In the genomic region with DNA sequence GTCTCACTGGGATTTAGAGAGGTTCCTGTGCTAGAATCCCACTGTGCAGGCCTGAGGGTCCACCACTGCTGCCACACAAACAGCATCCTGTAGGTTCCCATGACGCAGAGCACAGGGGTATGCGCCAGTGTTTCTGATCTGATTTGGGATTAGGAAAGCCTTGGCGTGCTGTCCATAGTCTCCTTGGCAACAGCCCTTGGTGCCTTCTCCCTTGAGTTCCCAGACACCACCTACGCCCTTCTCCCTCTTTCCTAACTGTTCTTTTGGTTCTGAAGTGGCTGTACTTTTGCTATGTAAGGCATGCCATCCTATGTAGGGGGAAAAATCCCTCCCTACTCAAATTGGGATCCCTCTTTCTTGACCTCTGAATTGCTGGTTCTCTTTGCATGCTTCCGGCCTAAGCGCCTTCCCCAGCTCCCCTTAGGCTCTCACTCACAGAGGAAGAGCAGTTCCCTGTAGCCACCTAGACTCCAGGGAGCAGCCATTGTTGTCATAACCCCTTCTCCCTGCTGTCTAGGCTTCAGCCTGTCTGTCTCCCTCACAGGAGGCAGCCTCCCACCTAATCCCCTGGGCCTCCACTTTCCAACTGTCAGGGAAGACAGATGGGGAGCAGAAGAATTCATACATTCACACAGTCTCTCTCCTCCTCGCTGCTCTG, we compare ENCODE assay signal across 1 cellular context.
TF ChIP-seq lines count a peak whose summit lies in the region.

No MANE protein-coding gene starts in this region.

TF ChIP-seq in H1, 55 proteins besides CTCF, POLR2A, EP300 and RAD21 (continued from another document):
- TF ChIP-seq, protein P1, sequence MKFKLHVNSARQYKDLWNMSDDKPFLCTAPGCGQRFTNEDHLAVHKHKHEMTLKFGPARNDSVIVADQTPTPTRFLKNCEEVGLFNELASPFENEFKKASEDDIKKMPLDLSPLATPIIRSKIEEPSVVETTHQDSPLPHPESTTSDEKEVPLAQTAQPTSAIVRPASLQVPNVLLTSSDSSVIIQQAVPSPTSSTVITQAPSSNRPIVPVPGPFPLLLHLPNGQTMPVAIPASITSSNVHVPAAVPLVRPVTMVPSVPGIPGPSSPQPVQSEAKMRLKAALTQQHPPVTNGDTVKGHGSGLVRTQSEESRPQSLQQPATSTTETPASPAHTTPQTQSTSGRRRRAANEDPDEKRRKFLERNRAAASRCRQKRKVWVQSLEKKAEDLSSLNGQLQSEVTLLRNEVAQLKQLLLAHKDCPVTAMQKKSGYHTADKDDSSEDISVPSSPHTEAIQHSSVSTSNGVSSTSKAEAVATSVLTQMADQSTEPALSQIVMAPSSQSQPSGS (IDR thresholded peaks at IDR 0.05; ENCODE audit: low read length): no peak
- no peak for TF ChIP-seq SP2 (IDR thresholded peaks at IDR 0.05; ENCODE audit: low read length)
- no peak for TF ChIP-seq FOSL1 (IDR thresholded peaks at IDR 0.05; ENCODE audit: insufficient read depth, low read depth, low read length)
